ENCODE assay signal across 8 cellular contexts in the genomic region with DNA sequence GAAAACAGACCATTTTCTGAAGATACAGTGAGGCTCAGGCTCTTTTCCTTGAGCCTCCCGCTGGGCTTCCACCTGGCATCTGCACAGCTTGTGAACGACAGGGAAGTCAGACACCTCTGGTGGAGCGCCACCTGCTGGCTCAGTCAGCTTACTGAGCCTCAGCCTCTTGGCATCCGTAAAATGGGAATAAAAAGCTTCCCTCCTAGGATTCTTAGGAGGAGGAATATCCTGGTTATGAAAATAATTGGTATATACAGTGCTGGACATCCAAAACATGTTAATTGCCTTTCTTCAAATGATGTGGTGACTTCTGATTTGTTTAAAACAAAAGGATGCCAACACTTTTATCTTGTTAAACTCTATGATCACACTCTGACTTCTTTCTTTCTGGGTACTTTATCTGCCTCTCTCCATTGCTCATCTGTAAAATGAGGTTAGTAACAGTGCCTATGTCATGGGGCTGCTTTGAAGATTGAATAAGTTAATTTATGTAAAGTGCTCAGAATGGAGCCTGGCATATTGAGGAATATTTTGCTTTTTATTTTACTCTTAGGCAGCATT.
DNase-seq lines count a peak whose midpoint lies in the region; ATAC-seq lines count a peak whose summit lies in the region.

No MANE protein-coding gene starts in this region.

- peak; percentile 82 for DNase-seq in D341Med (ENCODE audit: low spot score)
- DNase-seq in HuH-7 (ENCODE audit: low spot score): peak; percentile 40
- DNase-seq in RKO (ENCODE audit: low spot score): peak; percentile 54
- peak; percentile 55 for DNase-seq in activated naive CD4-positive, alpha-beta T cell treated with Interleukin-2 at 50 U/mL for 16 hours
- DNase-seq in Right ventricle myocardium inferior (ENCODE audit: missing footprints): peak; percentile 90
- DNase-seq in posterior vena cava (ENCODE audit: low spot score): peak; percentile 95
- no peak for DNase-seq in cortex of kidney (lab: John Stamatoyannopoulos, UW)

- intact Hi-C loops in Right ventricle myocardium inferior (cut with DNase I): loop anchor here (5.0 kb wide), 1 partner anchor 116 kb away; no protein-coding TSS in a partner anchor
- intact Hi-C loops in posterior vena cava (cut with DNase I): no loop called here

- ATAC-seq in GM21367 (IDR thresholded peaks at IDR 0.05; ENCODE audit: unreplicated experiment) (peak; percentile 76), Right ventricle myocardium inferior (peak; percentile 73)
